Comparison of ENCODE assay signal across 21 cellular contexts in the genomic region with DNA sequence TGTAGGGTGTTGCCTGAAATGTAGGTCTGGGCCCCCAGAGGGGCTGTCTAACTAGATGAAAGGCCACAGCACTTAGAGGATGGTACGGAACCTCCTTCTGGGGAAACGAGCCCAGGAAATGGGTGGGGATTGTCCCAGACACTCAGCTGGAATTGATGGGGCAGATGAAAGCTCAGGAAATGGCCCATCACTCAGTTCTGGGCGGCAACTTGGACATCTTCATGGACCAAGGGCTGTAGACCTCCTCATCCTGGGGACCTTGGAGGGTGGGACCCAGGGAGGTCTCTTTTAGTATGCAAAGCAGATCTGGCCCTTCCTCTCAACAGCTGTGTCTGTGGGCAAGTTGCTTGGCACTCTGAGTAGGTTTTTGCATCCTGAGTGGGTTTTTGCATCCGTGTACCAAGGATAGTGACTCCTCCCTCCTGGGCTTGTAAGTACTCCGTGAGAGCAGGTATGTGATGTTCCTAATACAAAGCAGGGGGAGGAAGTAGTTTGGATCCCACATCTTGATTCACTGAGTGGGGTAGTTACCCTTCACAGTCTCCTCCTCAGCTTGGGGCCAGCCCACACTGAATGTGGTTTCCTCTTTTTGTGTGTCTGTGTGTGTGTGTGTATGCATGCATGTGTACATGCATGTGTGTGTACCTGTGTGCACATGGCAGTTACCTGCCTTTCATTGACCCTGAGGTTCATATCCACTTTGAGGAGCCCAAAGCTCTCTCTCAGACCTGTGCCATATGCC.
DNase-seq lines count a peak whose midpoint lies in the region; ATAC-seq, FAIRE-seq and TF ChIP-seq lines count a peak whose summit lies in the region.
"Had no signal": no experiment of that assay in that cellular context is flagged by ENCODE, and none has a peak within 500 bp of the region (broad histone marks: within the 10 kb centered on the region; RNA-seq: fewer than 3 reads in every experiment).

No MANE protein-coding gene starts in this region.

- H3K79me2 ChIP-seq in astrocyte (ENCODE audit: insufficient read depth, low read length), result no peaks in the 10 kb centered on the region

- peaks cover 31% of the 10 kb centered on the region for H3K4me1 Mint-ChIP-seq in activated naive CD8-positive, alpha-beta T cell treated with anti-CD3 and anti-CD28 coated beads, Interleukin-2, amount 10 ng/mL, durations not matched to agents 7 days and 5 days
- H3K4me1 Mint-ChIP-seq in activated naive CD8-positive, alpha-beta T cell treated with anti-CD3 and anti-CD28 coated beads for 36 hours, result peaks cover 29% of the 10 kb centered on the region
- peaks cover 9% of the 10 kb centered on the region for H3K4me1 Mint-ChIP-seq in astrocyte (ENCODE audit: low read depth, unreplicated experiment)

- DNase-seq in activated naive CD8-positive, alpha-beta T cell treated with anti-CD3 and anti-CD28 coated beads, Interleukin-2, amount 10 ng/mL, durations not matched to agents 7 days and 5 days, result no peak
- no peak for DNase-seq in activated naive CD8-positive, alpha-beta T cell treated with anti-CD3 and anti-CD28 coated beads for 36 hours
- DNase-seq in NCI-H69 (lab: John Stamatoyannopoulos, UW) (peak; percentile 8), astrocyte (ENCODE audit: low read depth) (no peak), NCI-H1105 (lab: John Stamatoyannopoulos, UW) (no peak)
- no peak for DNase-seq in stimulated activated CD4-positive, alpha-beta T cell treated with anti-CD3 and anti-CD28 coated beads, Interleukin-4, amount 100 ng/mL, for 1 hour
- DNase-seq: DMS79 treated with DMSO at 0.1 percent for 48 hours, GF-D8, HFFc6, KG1, MG63, NCI-H1105 treated with DMSO at 0.1 percent for 48 hours, NCI-H187, NCI-H446, NCI-H82, SIG-M5 had no signal

- no peaks in the 10 kb centered on the region for H3K36me3 ChIP-seq in astrocyte (ENCODE audit: insufficient read depth, low read length)
- H3K36me3 ChIP-seq: MG63 had no signal

- H3K27me3 ChIP-seq in astrocyte (ENCODE audit: insufficient read depth, low read length), result peaks cover 17% of the 10 kb centered on the region

- peak; percentile 50 for ATAC-seq in activated naive CD8-positive, alpha-beta T cell treated with anti-CD3 and anti-CD28 coated beads, Interleukin-2, amount 10 ng/mL, durations not matched to agents 7 days and 5 days (ENCODE audit: low read depth)
- ATAC-seq in GM21786 (IDR thresholded peaks at IDR 0.05; ENCODE audit: unreplicated experiment), result no peak
- ATAC-seq: A549, GM23338 had no signal

- H3K9me3 ChIP-seq in astrocyte (ENCODE audit: insufficient read depth, low read depth, low read length), result no peaks in the 10 kb centered on the region
- H3K9me3 ChIP-seq: MG63 had no signal

- no peaks in the 10 kb centered on the region for H3K4me1 ChIP-seq in astrocyte (ENCODE audit: insufficient read depth, low read length)
- H3K4me1 ChIP-seq: A549 had no signal

- H3K9ac ChIP-seq in astrocyte (ENCODE audit: low read length), result no peak overlapping the region

- no peak overlapping the region for H3K4me3 ChIP-seq in astrocyte (ENCODE audit: insufficient read depth, low read depth, low read length)
- H3K4me3 ChIP-seq: A549, GM23338, MG63 had no signal

- H3K4me2 ChIP-seq in astrocyte (ENCODE audit: low read length), result no peak overlapping the region
- H3K4me2 ChIP-seq: A549, GM23338 had no signal

- H3K4me3 Mint-ChIP-seq in activated naive CD8-positive, alpha-beta T cell treated with anti-CD3 and anti-CD28 coated beads, Interleukin-2, amount 10 ng/mL, durations not matched to agents 7 days and 5 days, result peak overlapping the region; percentile 29
- no peak overlapping the region for H3K4me3 Mint-ChIP-seq in activated naive CD8-positive, alpha-beta T cell treated with anti-CD3 and anti-CD28 coated beads for 36 hours
- no peak overlapping the region for H3K4me3 Mint-ChIP-seq in astrocyte (ENCODE audit: unreplicated experiment)
- H3K4me3 Mint-ChIP-seq: GM23338, HFFc6 had no signal

- no peak for TF ChIP-seq CTCF in astrocyte (IDR thresholded peaks at IDR 0.05; ENCODE audit: insufficient read depth, low read depth, low read length)

- POLR2A ChIA-PET in activated naive CD8-positive, alpha-beta T cell treated with anti-CD3 and anti-CD28 coated beads, Interleukin-2, amount 10 ng/mL, durations not matched to agents 7 days and 5 days (lab: Charles Lee), result interaction anchor here (0.5 to 1.4 kb wide), 3 partner anchors 14 to 517 kb away, joined by 3 to 6 read pairs (median 3); no protein-coding TSS in a partner anchor

- peaks cover 2% of the 10 kb centered on the region for H3K9me3 Mint-ChIP-seq in activated naive CD8-positive, alpha-beta T cell treated with anti-CD3 and anti-CD28 coated beads, Interleukin-2, amount 10 ng/mL, durations not matched to agents 7 days and 5 days
- H3K9me3 Mint-ChIP-seq in activated naive CD8-positive, alpha-beta T cell treated with anti-CD3 and anti-CD28 coated beads for 36 hours, result no peaks in the 10 kb centered on the region
- H3K9me3 Mint-ChIP-seq in astrocyte (ENCODE audit: unreplicated experiment), result peaks cover 4% of the 10 kb centered on the region

- no peaks in the 10 kb centered on the region for H4K20me1 ChIP-seq in astrocyte (ENCODE audit: insufficient read depth, low read length)

- H2AFZ ChIP-seq in astrocyte (ENCODE audit: low read depth, low read length), result no peak overlapping the region
- H2AFZ ChIP-seq: GM23338 had no signal

- no peak for FAIRE-seq in astrocyte (lab: Jason Lieb, UNC)
- FAIRE-seq: A549, D721Med, GM19239 had no signal

- no peak overlapping the region for H3K27ac ChIP-seq in astrocyte (ENCODE audit: low read depth, low read length)
- H3K27ac ChIP-seq: A549 had no signal

- no peak overlapping the region for H3K27ac Mint-ChIP-seq in activated naive CD8-positive, alpha-beta T cell treated with anti-CD3 and anti-CD28 coated beads, Interleukin-2, amount 10 ng/mL, durations not matched to agents 7 days and 5 days
- H3K27ac Mint-ChIP-seq in activated naive CD8-positive, alpha-beta T cell treated with anti-CD3 and anti-CD28 coated beads for 36 hours, result no peak overlapping the region
- H3K27ac Mint-ChIP-seq in astrocyte (ENCODE audit: unreplicated experiment), result peak overlapping the region; percentile 47
- H3K27ac Mint-ChIP-seq: GM23338, HFFc6 had no signal

- H3K27me3 Mint-ChIP-seq in activated naive CD8-positive, alpha-beta T cell treated with anti-CD3 and anti-CD28 coated beads, Interleukin-2, amount 10 ng/mL, durations not matched to agents 7 days and 5 days, result peaks cover 6% of the 10 kb centered on the region
- peaks cover 32% of the 10 kb centered on the region for H3K27me3 Mint-ChIP-seq in activated naive CD8-positive, alpha-beta T cell treated with anti-CD3 and anti-CD28 coated beads for 36 hours
- peaks cover 56% of the 10 kb centered on the region for H3K27me3 Mint-ChIP-seq in astrocyte (ENCODE audit: low read depth, unreplicated experiment)

- H3K36me3 Mint-ChIP-seq in activated naive CD8-positive, alpha-beta T cell treated with anti-CD3 and anti-CD28 coated beads, Interleukin-2, amount 10 ng/mL, durations not matched to agents 7 days and 5 days, result peaks cover 6% of the 10 kb centered on the region
- no peaks in the 10 kb centered on the region for H3K36me3 Mint-ChIP-seq in activated naive CD8-positive, alpha-beta T cell treated with anti-CD3 and anti-CD28 coated beads for 36 hours
- H3K36me3 Mint-ChIP-seq in astrocyte (ENCODE audit: low read depth, unreplicated experiment), result peaks cover 6% of the 10 kb centered on the region
